ENCODE assay signal across 19 cellular contexts in the genomic region with DNA sequence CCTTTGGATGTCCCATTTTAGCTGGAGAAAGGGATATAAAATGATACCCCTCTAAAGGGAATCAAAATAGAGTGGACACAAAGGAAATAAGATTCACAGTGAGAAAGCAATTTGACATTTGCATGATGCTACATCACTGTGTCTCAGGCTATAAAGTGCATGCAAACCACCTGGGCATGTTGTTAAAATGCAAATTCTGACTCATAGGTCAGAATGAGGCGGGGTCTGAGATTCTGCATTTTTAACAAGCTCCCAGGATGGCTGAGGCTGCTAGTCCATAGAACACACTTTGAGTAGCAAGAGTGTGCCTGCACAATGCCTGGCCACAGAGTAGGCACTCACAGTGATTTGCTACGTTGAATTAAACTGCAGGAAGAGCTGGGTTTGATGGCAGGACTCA. TPM values are rescaled to one million over a fixed set of nuclear protein-coding genes. Genes with fewer than 3 reads are reported as not detected.
DNase-seq lines count a peak whose midpoint lies in the region; ATAC-seq and TF ChIP-seq lines count a peak whose summit lies in the region.
"Had no signal": no experiment of that assay in that cellular context is flagged by ENCODE, and none has a peak within 500 bp of the region (broad histone marks: within the 10 kb centered on the region; RNA-seq: fewer than 3 reads in every experiment).

No MANE protein-coding gene starts in this region.

- H4K20me1 ChIP-seq in GM23338 (replicated peaks; ENCODE audit: insufficient read depth) (no peaks in the 10 kb centered on the region), neural progenitor cell (ENCODE audit: low read depth) (no peaks in the 10 kb centered on the region)
- H4K20me1 ChIP-seq: BLaER1 had no signal

- H3K4me2 ChIP-seq in GM23338 (no peak overlapping the region), neural progenitor cell (no peak overlapping the region)
- H3K4me2 ChIP-seq: BLaER1 had no signal

- no peaks in the 10 kb centered on the region for H3K4me1 Mint-ChIP-seq in activated CD4-positive, alpha-beta T cell treated with anti-CD3 and anti-CD28 coated beads for 36 hours
- H3K4me1 Mint-ChIP-seq in GM23338 (peaks cover 8% of the 10 kb centered on the region), brain (peaks cover 33% of the 10 kb centered on the region), neural progenitor cell (peaks cover 15% of the 10 kb centered on the region)
- H3K4me1 Mint-ChIP-seq: CD14-positive monocyte; CD4-positive, alpha-beta memory T cell had no signal

- no peaks in the 10 kb centered on the region for H3F3A ChIP-seq in GM23338 (replicated peaks; ENCODE audit: low read depth)
- H3F3A ChIP-seq in neural progenitor cell (ENCODE audit: low read depth) = no peaks in the 10 kb centered on the region

- H3K79me2 ChIP-seq in GM23338 (replicated peaks; ENCODE audit: insufficient read depth) = no peaks in the 10 kb centered on the region
- no peaks in the 10 kb centered on the region for H3K79me2 ChIP-seq in neural progenitor cell (ENCODE audit: low read depth)

- H2AFZ ChIP-seq in GM23338 (no peak overlapping the region), neural progenitor cell (replicated peaks) (no peak overlapping the region)

- no peak overlapping the region for H3K4me3 Mint-ChIP-seq in activated CD4-positive, alpha-beta T cell treated with anti-CD3 and anti-CD28 coated beads for 36 hours
- H3K4me3 Mint-ChIP-seq in GM23338 (no peak overlapping the region), brain (no peak overlapping the region), neural progenitor cell (no peak overlapping the region)
- H3K4me3 Mint-ChIP-seq: CD14-positive monocyte; CD4-positive, alpha-beta memory T cell had no signal

- H3K27ac Mint-ChIP-seq in activated CD4-positive, alpha-beta T cell treated with anti-CD3 and anti-CD28 coated beads for 36 hours = no peak overlapping the region
- H3K27ac Mint-ChIP-seq in GM23338 (no peak overlapping the region), brain (peak overlapping the region in 4 of 5 experiments; percentile 36 to 73 (median 52)), neural progenitor cell (no peak overlapping the region)
- H3K27ac Mint-ChIP-seq: CD14-positive monocyte; CD4-positive, alpha-beta memory T cell had no signal

- H3K4me1 ChIP-seq in GM23338 (ENCODE audit: insufficient read depth) (no peaks in the 10 kb centered on the region), neural progenitor cell (no peaks in the 10 kb centered on the region)
- H3K4me1 ChIP-seq: BLaER1, HAP-1 had no signal

- POLR2A ChIA-PET in activated CD4-positive, alpha-beta T cell treated with anti-CD3 and anti-CD28 coated beads for 36 hours (lab: Charles Lee) = no interaction called here

- peak; percentile 33 for ATAC-seq in activated CD4-positive, alpha-beta T cell treated with anti-CD3 and anti-CD28 coated beads for 36 hours
- no peak for ATAC-seq in GM23338
- ATAC-seq: GM12878 had no signal

- H3K27ac ChIP-seq in GM23338 (ENCODE audit: low read depth) = no peak overlapping the region
- no peak overlapping the region for H3K27ac ChIP-seq in neural progenitor cell
- no peak overlapping the region for H3K27ac ChIP-seq in brain microvascular endothelial cell
- H3K27ac ChIP-seq: BLaER1 had no signal

- H3K27me3 ChIP-seq in GM23338 (ENCODE audit: insufficient read depth) = no peaks in the 10 kb centered on the region
- no peaks in the 10 kb centered on the region for H3K27me3 ChIP-seq in neural progenitor cell
- H3K27me3 ChIP-seq in brain microvascular endothelial cell (replicated peaks) = no peaks in the 10 kb centered on the region
- H3K27me3 ChIP-seq: BLaER1 had no signal

- no peak overlapping the region for H3K4me3 ChIP-seq in GM23338
- no peak overlapping the region for H3K4me3 ChIP-seq in neural progenitor cell
- H3K4me3 ChIP-seq in brain microvascular endothelial cell (ENCODE audit: low read depth, low read length) = no peak overlapping the region
- H3K4me3 ChIP-seq: BLaER1, GM12878, HAP-1 had no signal

- CTCF ChIA-PET in activated CD4-positive, alpha-beta T cell treated with anti-CD3 and anti-CD28 coated beads for 36 hours (lab: Charles Lee) = interaction anchor here (1.4 kb wide), 1 partner anchor 10 kb away, joined by 3 read pairs; no protein-coding TSS in a partner anchor

- DNase-seq in activated CD4-positive, alpha-beta T cell treated with anti-CD3 and anti-CD28 coated beads for 36 hours = no peak
- no peak for DNase-seq in activated CD4-positive, alpha-beta T cell treated with anti-CD3 and anti-CD28 coated beads, Interleukin-2, amount 50 U/mL, for 1 hour
- peak; percentile 14 for DNase-seq in GM23338 (ENCODE audit: low spot score)
- DNase-seq in NCI-H526 (lab: John Stamatoyannopoulos, UW) = peak; percentile 93 to 94
- no peak for DNase-seq in epidermal melanocyte (ENCODE audit: insufficient read length, low spot score)
- DNase-seq in neural progenitor cell (ENCODE audit: low spot score) = no peak
- DNase-seq in brain microvascular endothelial cell = no peak
- DNase-seq: 8988T; Calu3; CD4-positive, alpha-beta memory T cell; DMS53; DND-41; EL had no signal

- no peak overlapping the region for H3K9ac ChIP-seq in neural progenitor cell
- H3K9ac ChIP-seq: BLaER1 had no signal

- H3K36me3 ChIP-seq in GM23338 (ENCODE audit: insufficient read depth) (no peaks in the 10 kb centered on the region), neural progenitor cell (no peaks in the 10 kb centered on the region), brain microvascular endothelial cell (replicated peaks) (no peaks in the 10 kb centered on the region)
- H3K36me3 ChIP-seq: BLaER1, HAP-1 had no signal

- H3K9me3 ChIP-seq in neural progenitor cell (ENCODE audit: low read depth) = no peaks in the 10 kb centered on the region
- H3K9me3 ChIP-seq: BLaER1, HAP-1 had no signal

- peaks cover 8% of the 10 kb centered on the region for H3K27me3 Mint-ChIP-seq in activated CD4-positive, alpha-beta T cell treated with anti-CD3 and anti-CD28 coated beads for 36 hours
- H3K27me3 Mint-ChIP-seq in GM23338 (ENCODE audit: insufficient read depth, low read depth, poor library complexity) (peaks cover 7% of the 10 kb centered on the region), brain (peaks cover 7% of the 10 kb centered on the region), neural progenitor cell (ENCODE audit: insufficient read depth, low read depth) (peaks cover 11% of the 10 kb centered on the region)

- intact Hi-C loops in activated CD4-positive, alpha-beta T cell treated with anti-CD3 and anti-CD28 coated beads for 36 hours (cut with DNase I, micrococcal nuclease) = no loop called here

- in situ Hi-C loops in brain microvascular endothelial cell (cut with HindIII; ENCODE audit: low pct_ligation_motif_present, low sequenced_read_pairs) = no loop called here

- H3K9me3 Mint-ChIP-seq in activated CD4-positive, alpha-beta T cell treated with anti-CD3 and anti-CD28 coated beads for 36 hours (ENCODE audit: low read depth) = no peaks in the 10 kb centered on the region
- no peaks in the 10 kb centered on the region for H3K9me3 Mint-ChIP-seq in GM23338
- no peaks in the 10 kb centered on the region for H3K9me3 Mint-ChIP-seq in brain
- H3K9me3 Mint-ChIP-seq in neural progenitor cell = peaks cover 3% of the 10 kb centered on the region
- H3K9me3 Mint-ChIP-seq: CD4-positive, alpha-beta memory T cell had no signal

- no peaks in the 10 kb centered on the region for H3K9me2 ChIP-seq in GM23338 (ENCODE audit: insufficient read depth)

- TF ChIP-seq CTCF in GM23338 (conservative IDR thresholded peaks at IDR 0.05; ENCODE audit: low read depth in 2 of 2) = no peak
- no peak for TF ChIP-seq CTCF in brain (conservative IDR thresholded peaks at IDR 0.05)
- no peak for TF ChIP-seq CTCF in neural progenitor cell (IDR thresholded peaks at IDR 0.05)
- no peak for TF ChIP-seq CTCF in brain microvascular endothelial cell (IDR thresholded peaks at IDR 0.05; ENCODE audit: low read depth, low read length, missing control alignments)

- no peaks in the 10 kb centered on the region for H3K36me3 Mint-ChIP-seq in activated CD4-positive, alpha-beta T cell treated with anti-CD3 and anti-CD28 coated beads for 36 hours (ENCODE audit: low read depth)
- no peaks in the 10 kb centered on the region for H3K36me3 Mint-ChIP-seq in GM23338 (ENCODE audit: low read depth)
- peaks cover 3% of the 10 kb centered on the region for H3K36me3 Mint-ChIP-seq in brain
- H3K36me3 Mint-ChIP-seq in neural progenitor cell = no peaks in the 10 kb centered on the region
- H3K36me3 Mint-ChIP-seq: CD14-positive monocyte; CD4-positive, alpha-beta memory T cell had no signal

TF ChIP-seq in GM23338, 12 proteins besides CTCF, POLR2A, EP300 and RAD21:
- TF ChIP-seq EZH2 (IDR thresholded peaks at IDR 0.05; ENCODE audit: low read depth, unreplicated experiment) (no peak), CREB1 (CRISPR knock-in tag; IDR thresholded peaks at IDR 0.05; ENCODE audit: low read depth) (no peak), ZNF114 (CRISPR knock-in tag; IDR thresholded peaks at IDR 0.05) (no peak), ZNF331 (CRISPR knock-in tag; IDR thresholded peaks at IDR 0.05; ENCODE audit: low read depth) (no peak), STAT1 (IDR thresholded peaks at IDR 0.05; ENCODE audit: unreplicated experiment) (no peak), NANOG (IDR thresholded peaks at IDR 0.05; ENCODE audit: borderline replicate concordance) (no peak), POLR2AphosphoS5 (IDR thresholded peaks at IDR 0.05; ENCODE audit: low read depth) (no peak)
- TF ChIP-seq, protein P1, sequence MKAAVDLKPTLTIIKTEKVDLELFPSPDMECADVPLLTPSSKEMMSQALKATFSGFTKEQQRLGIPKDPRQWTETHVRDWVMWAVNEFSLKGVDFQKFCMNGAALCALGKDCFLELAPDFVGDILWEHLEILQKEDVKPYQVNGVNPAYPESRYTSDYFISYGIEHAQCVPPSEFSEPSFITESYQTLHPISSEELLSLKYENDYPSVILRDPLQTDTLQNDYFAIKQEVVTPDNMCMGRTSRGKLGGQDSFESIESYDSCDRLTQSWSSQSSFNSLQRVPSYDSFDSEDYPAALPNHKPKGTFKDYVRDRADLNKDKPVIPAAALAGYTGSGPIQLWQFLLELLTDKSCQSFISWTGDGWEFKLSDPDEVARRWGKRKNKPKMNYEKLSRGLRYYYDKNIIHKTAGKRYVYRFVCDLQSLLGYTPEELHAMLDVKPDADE (IDR thresholded peaks at IDR 0.05) = no peak

RNA-seq across cellular contexts. Expression of gene NTRK3, which starts 48.2 kb away (rescaled TPM):
- total RNA-seq in activated CD4-positive, alpha-beta T cell treated with anti-CD3 and anti-CD28 coated beads for 36 hours = under 1 TPM; 0.78 to 0.88 TPM
- 3.1 and 5.4 TPM in 2 replicates for total RNA-seq in GM23338 (2014; rRNA removed; shearing (Covaris generic))
- polyA plus RNA-seq in GM23338 (2016; fragmentation: Nextera tagmentation; extraction: Ambion mirVana) = 4.0 and 5.3 TPM in 2 replicates
- 12.5 TPM for polyA plus RNA-seq in brain (ENCODE audit: insufficient read depth, low read depth, low replicate concordance)
- 2.0 and 2.4 TPM in 2 replicates for total RNA-seq in neural progenitor cell (ENCODE audit: low replicate concordance)
- total RNA-seq: A673, Calu3, GM12878 had no signal
- polyA plus RNA-seq: CD14-positive monocyte; CD4-positive, alpha-beta memory T cell; GM12878 had no signal

Comparison
In these comparisons a context has a peak if more than half of its experiments do, and no peak if none do; other contexts are left out.
1. DNase-seq: peak in GM23338 (single experiment) and NCI-H526 (2 of 2); none in activated CD4-positive, alpha-beta T cell treated with anti-CD3 and anti-CD28 coated beads for 36 hours (single experiment), activated CD4-positive, alpha-beta T cell treated with anti-CD3 and anti-CD28 coated beads, Interleukin-2, amount 50 U/mL, for 1 hour (single experiment), epidermal melanocyte (single experiment), neural progenitor cell (single experiment) and brain microvascular endothelial cell (single experiment).
2. H3K27ac Mint-ChIP-seq: peak in brain (4 of 5); none in activated CD4-positive, alpha-beta T cell treated with anti-CD3 and anti-CD28 coated beads for 36 hours (single experiment), GM23338 (single experiment) and neural progenitor cell (single experiment).